Comparison of ENCODE assay signal across 8 cellular contexts in genomic region chr2:43086451-43087221, GRCh38.
DNase-seq lines count a peak whose midpoint lies in the region; ATAC-seq and TF ChIP-seq lines count a peak whose summit lies in the region.

No MANE protein-coding gene starts in this region.

- no peak for ATAC-seq in HG03135 (IDR thresholded peaks at IDR 0.05; ENCODE audit: unreplicated experiment)
- no peak for ATAC-seq in GM18519 (IDR thresholded peaks at IDR 0.05; ENCODE audit: low FRiP score, unreplicated experiment)

- no peak overlapping the region for H3K9ac ChIP-seq in liver (ENCODE audit: low read depth in 1 of 2, low read length in 2 of 2)

- TF ChIP-seq RAD21 in liver (IDR thresholded peaks at IDR 0.05): peak; percentile 15 to 42

- H3K9me3 Mint-ChIP-seq in dendritic cell treated with granulocyte-macrophage colony-stimulating factor and Interleukin-4, amounts not matched to agents 40 ng/mL and 50 ng/mL, for 4 days: peaks cover 13% of the 10 kb centered on the region

- H3K27ac ChIP-seq in liver (ENCODE audit: low read depth in 1 of 2, low read length in 2 of 2) (peak overlapping the region; percentile 71 to 84), thymus (ENCODE audit: low read depth) (peak overlapping the region; percentile 38)

- no peak for TF ChIP-seq CTCF in liver (IDR thresholded peaks at IDR 0.05; ENCODE audit: low read depth, low read length, missing input control)

- H3K27me3 Mint-ChIP-seq in dendritic cell treated with granulocyte-macrophage colony-stimulating factor and Interleukin-4, amounts not matched to agents 40 ng/mL and 50 ng/mL, for 4 days: no peaks in the 10 kb centered on the region

- H3K36me3 Mint-ChIP-seq in dendritic cell treated with granulocyte-macrophage colony-stimulating factor and Interleukin-4, amounts not matched to agents 40 ng/mL and 50 ng/mL, for 4 days (ENCODE audit: low read depth): peaks cover 10% of the 10 kb centered on the region

- peak overlapping the region; percentile 64 for H3K27ac Mint-ChIP-seq in dendritic cell treated with granulocyte-macrophage colony-stimulating factor and Interleukin-4, amounts not matched to agents 40 ng/mL and 50 ng/mL, for 4 days

- no peak overlapping the region for H3K4me3 Mint-ChIP-seq in dendritic cell treated with granulocyte-macrophage colony-stimulating factor and Interleukin-4, amounts not matched to agents 40 ng/mL and 50 ng/mL, for 4 days

- H3K36me3 ChIP-seq in liver (ENCODE audit: control insufficient read depth in 4 of 4, insufficient read depth in 3 of 4, low read depth in 1 of 4, low read length in 3 of 4) (no peaks in the 10 kb centered on the region), thymus (ENCODE audit: control insufficient read depth, insufficient read depth) (no peaks in the 10 kb centered on the region)

- DNase-seq in HT-29 (ENCODE audit: low spot score) (peak; percentile 80), NCI-H82 treated with DMSO at 0.1 percent for 48 hours (lab: John Stamatoyannopoulos, UW; ENCODE audit: unreplicated experiment) (no peak)
- DNase-seq in stimulated activated CD8-positive, alpha-beta memory T cell treated with anti-CD3 and anti-CD28 coated beads, Interleukin-4, amount 100 ng/mL, for 48 hours: no peak

- H3K4me1 Mint-ChIP-seq in dendritic cell treated with granulocyte-macrophage colony-stimulating factor and Interleukin-4, amounts not matched to agents 40 ng/mL and 50 ng/mL, for 4 days (ENCODE audit: low read depth): peaks cover 74% of the 10 kb centered on the region

- H3K4me3 ChIP-seq in liver (ENCODE audit: low read depth in 1 of 3, low read length in 3 of 3) (no peak overlapping the region), thymus (ENCODE audit: low read length) (no peak overlapping the region)

- WGBS in liver: 81% methylated on average over 14 of the region's 14 CpGs
- WGBS in thymus: 89% methylated on average over 14 of the region's 14 CpGs

- H3K9me3 ChIP-seq in liver (ENCODE audit: control insufficient read depth in 4 of 4, low read length in 3 of 4) (peaks cover 0 to 6% (median 4%) of the 10 kb centered on the region in 4 donors), thymus (ENCODE audit: control insufficient read depth) (no peaks in the 10 kb centered on the region)

- intact Hi-C loops in dendritic cell treated with granulocyte-macrophage colony-stimulating factor and Interleukin-4, amounts not matched to agents 40 ng/mL and 50 ng/mL, for 4 days (cut with micrococcal nuclease): no loop called here

- H3K27me3 ChIP-seq in liver (ENCODE audit: control insufficient read depth in 4 of 4, insufficient read depth in 4 of 4, low read length in 3 of 4) (no peaks in the 10 kb centered on the region), thymus (ENCODE audit: control insufficient read depth, insufficient read depth) (no peaks in the 10 kb centered on the region)

- peaks cover 0 to 21% (median 6%) of the 10 kb centered on the region in 4 donors for H3K4me1 ChIP-seq in liver (ENCODE audit: control insufficient read depth in 4 of 4, insufficient read depth in 4 of 4, low read length in 3 of 4)
- peaks cover 33% of the 10 kb centered on the region for H3K4me1 ChIP-seq in thymus (ENCODE audit: control insufficient read depth, insufficient read depth, low read length)

TF ChIP-seq in liver, 16 proteins besides CTCF, POLR2A, EP300 and RAD21:
- TF ChIP-seq FOXA1 (IDR thresholded peaks at IDR 0.05) (no peak), NR2F2 (IDR thresholded peaks at IDR 0.05) (peak; percentile 61), REST (IDR thresholded peaks at IDR 0.05) (no peak), GABPA (IDR thresholded peaks at IDR 0.05 in 1 of 2, conservative IDR thresholded peaks at IDR 0.05 in 1 of 2) (no peak), YY1 (IDR thresholded peaks at IDR 0.05) (no peak), RXRA (IDR thresholded peaks at IDR 0.05) (peak; percentile 42 to 62), HNF4G (IDR thresholded peaks at IDR 0.05) (no peak), EGR1 (IDR thresholded peaks at IDR 0.05; ENCODE audit: low read depth in 2 of 2) (no peak), JUND (IDR thresholded peaks at IDR 0.05) (peak; percentile 79 to 83), ATF3 (IDR thresholded peaks at IDR 0.05) (no peak), ZBTB33 (IDR thresholded peaks at IDR 0.05) (no peak), MAX (IDR thresholded peaks at IDR 0.05) (no peak), SP1 (IDR thresholded peaks at IDR 0.05) (peak; percentile 86), FOXA2 (IDR thresholded peaks at IDR 0.05) (no peak), TAF1 (conservative IDR thresholded peaks at IDR 0.05) (no peak), HNF4A (conservative IDR thresholded peaks at IDR 0.05) (no peak)
